8 cellular contexts compared by ENCODE assay signal in the genomic region with DNA sequence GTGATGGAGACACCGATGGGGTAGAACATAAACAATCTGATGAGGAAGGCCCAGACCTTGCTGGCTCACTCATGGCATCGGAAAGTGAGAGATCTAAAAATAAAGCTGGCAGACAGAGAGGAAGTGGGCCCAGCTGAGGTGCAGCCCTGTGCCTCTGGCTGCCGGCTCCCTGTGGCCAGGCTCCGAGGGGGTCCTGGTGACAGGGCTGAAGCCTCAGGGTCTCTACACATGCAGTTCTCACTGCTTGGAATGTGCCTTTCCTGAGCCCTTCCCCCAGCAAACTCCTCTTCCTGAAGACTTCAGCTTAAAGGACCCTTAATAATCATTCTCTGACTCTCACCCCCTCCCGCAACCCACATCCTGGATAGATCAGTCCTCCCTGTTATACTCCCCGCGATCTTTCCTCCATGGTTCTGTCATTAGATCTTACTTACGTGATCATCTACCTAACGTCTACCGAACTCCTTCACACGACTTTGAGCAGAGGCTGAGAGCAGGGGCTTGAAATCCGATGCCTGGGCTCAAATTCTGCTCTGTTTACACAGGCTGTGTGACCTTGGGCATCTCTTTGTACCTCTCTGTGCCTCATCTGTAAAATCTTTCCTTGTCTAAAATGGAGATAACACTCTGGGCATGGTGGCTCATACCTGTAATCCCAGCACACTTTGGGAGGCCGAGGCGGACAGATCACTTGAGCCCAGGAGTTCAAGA. TPM values are rescaled to one million over a fixed set of nuclear protein-coding genes. Genes with fewer than 3 reads are reported as not detected.
DNase-seq lines count a peak whose midpoint lies in the region; ATAC-seq and TF ChIP-seq lines count a peak whose summit lies in the region.

No MANE protein-coding gene starts in this region.

- ATAC-seq in GM19397 (IDR thresholded peaks at IDR 0.05; ENCODE audit: unreplicated experiment) (peak; percentile 54), HG03571 (IDR thresholded peaks at IDR 0.05; ENCODE audit: unreplicated experiment) (peak; percentile 45)

- DNase-seq in activated CD4-positive, alpha-beta memory T cell treated with anti-CD3 and anti-CD28 coated beads, Interleukin-2, amount 10 ng/mL, durations not matched to agents 7 days and 5 days, result peak; percentile 78
- DNase-seq in islet precursor cell, result peak; percentile 65
- DNase-seq in transverse colon, result peak; percentile 49
- no peak for DNase-seq in SK-N-DZ (ENCODE audit: low spot score)
- DNase-seq in dorsolateral prefrontal cortex, result no peak
- no peak for DNase-seq in NCI-H2171 treated with DMSO at 0.1 percent for 48 hours (lab: John Stamatoyannopoulos, UW)

- no peak for TF ChIP-seq EP300 in transverse colon (IDR thresholded peaks at IDR 0.05; ENCODE audit: low read depth)

- TF ChIP-seq CTCF in transverse colon (IDR thresholded peaks at IDR 0.05) (no peak), dorsolateral prefrontal cortex (IDR thresholded peaks at IDR 0.05 in 54 of 56, conservative IDR thresholded peaks at IDR 0.05 in 2 of 56; ENCODE audit: low read depth in 1 of 56, partially characterized antibody in 56 of 56) (no peak)

- H3K27me3 Mint-ChIP-seq in activated CD4-positive, alpha-beta memory T cell treated with anti-CD3 and anti-CD28 coated beads, Interleukin-2, amount 10 ng/mL, durations not matched to agents 7 days and 5 days, result no peaks in the 10 kb centered on the region

- no peaks in the 10 kb centered on the region for H3K9me3 Mint-ChIP-seq in activated CD4-positive, alpha-beta memory T cell treated with anti-CD3 and anti-CD28 coated beads, Interleukin-2, amount 10 ng/mL, durations not matched to agents 7 days and 5 days

- H3K9me3 ChIP-seq in transverse colon, result no peaks in the 10 kb centered on the region

- no peaks in the 10 kb centered on the region for H3K36me3 ChIP-seq in transverse colon

- peak overlapping the region; percentile 30 for H3K4me3 Mint-ChIP-seq in activated CD4-positive, alpha-beta memory T cell treated with anti-CD3 and anti-CD28 coated beads, Interleukin-2, amount 10 ng/mL, durations not matched to agents 7 days and 5 days

- H3K27ac Mint-ChIP-seq in activated CD4-positive, alpha-beta memory T cell treated with anti-CD3 and anti-CD28 coated beads, Interleukin-2, amount 10 ng/mL, durations not matched to agents 7 days and 5 days, result peak overlapping the region; percentile 81

- TF ChIP-seq POLR2A in transverse colon (IDR thresholded peaks at IDR 0.05), result no peak

- H3K4me1 Mint-ChIP-seq in activated CD4-positive, alpha-beta memory T cell treated with anti-CD3 and anti-CD28 coated beads, Interleukin-2, amount 10 ng/mL, durations not matched to agents 7 days and 5 days, result peaks cover 47% of the 10 kb centered on the region

- H3K27ac ChIP-seq in transverse colon, result peak overlapping the region in 3 of 4 donors; percentile 15 to 37 (median 18)
- peak overlapping the region in 1 of 59 donors; percentile 36 for H3K27ac ChIP-seq in dorsolateral prefrontal cortex

- in situ Hi-C loops in transverse colon (cut with MboI; ENCODE audit: low pct_ligation_motif_present in 1 of 4, low pct_unique_long_range_greater_than_20kb in 1 of 4, low sequenced_read_pairs in 3 of 4), result no loop called here

- no peaks in the 10 kb centered on the region for H3K36me3 Mint-ChIP-seq in activated CD4-positive, alpha-beta memory T cell treated with anti-CD3 and anti-CD28 coated beads, Interleukin-2, amount 10 ng/mL, durations not matched to agents 7 days and 5 days (ENCODE audit: low read depth)

- POLR2A ChIA-PET in activated CD4-positive, alpha-beta memory T cell treated with anti-CD3 and anti-CD28 coated beads, Interleukin-2, amount 10 ng/mL, durations not matched to agents 7 days and 5 days (lab: Charles Lee), result interaction anchor here (0.6 to 4.3 kb wide), 8 partner anchors 16 to 507 kb away, joined by 3 to 48 read pairs (median 4); a partner anchor contains a TSS

- H3K4me1 ChIP-seq in transverse colon, result peaks cover 0 to 21% (median 2%) of the 10 kb centered on the region in 4 donors

- H3K27me3 ChIP-seq in transverse colon, result no peaks in the 10 kb centered on the region
- no peaks in the 10 kb centered on the region for H3K27me3 ChIP-seq in dorsolateral prefrontal cortex

- intact Hi-C loops in transverse colon (cut with DNase I; ENCODE audit: low total_unique reads), result no loop called here
- intact Hi-C loops in dorsolateral prefrontal cortex (cut with DNase I), result loop anchor here in 1 of 2 donors (5.0 kb wide), 1 partner anchor 36 kb away; no protein-coding TSS in a partner anchor

- CTCF ChIA-PET in activated CD4-positive, alpha-beta memory T cell treated with anti-CD3 and anti-CD28 coated beads, Interleukin-2, amount 10 ng/mL, durations not matched to agents 7 days and 5 days (lab: Charles Lee), result interaction anchor here (0.9 to 1.6 kb wide), 3 partner anchors 10 to 27 kb away, joined by 3 to 6 read pairs (median 4); no protein-coding TSS in a partner anchor

- H3K4me3 ChIP-seq in transverse colon (no peak overlapping the region), dorsolateral prefrontal cortex (no peak overlapping the region)

- WGBS in transverse colon (ENCODE audit: low coverage in 1 of 2), 2 donors, result 62 to 65% methylated on average over 10 to 14 of the region's 14 CpGs

RNA-seq across cellular contexts. Expression of a gene that starts 33.1 kb away (rescaled TPM):
- under 1 TPM in 1 of 2 experiments, not detected in 1; 0.03 TPM for total RNA-seq in activated CD4-positive, alpha-beta memory T cell treated with anti-CD3 and anti-CD28 coated beads, Interleukin-2, amount 10 ng/mL, durations not matched to agents 7 days and 5 days
- total RNA-seq in transverse colon (under 1 TPM in 3 of 4 donors, not detected in 1; 0.32 to 0.82 (median 0.75) TPM), dorsolateral prefrontal cortex (100 to 1,000 TPM in 1 of 120 experiments, 10 to 100 TPM in 119; 14.5 to 102 (median 32.1) TPM)
- polyA plus RNA-seq in SK-N-DZ (2014; cell fraction: cytosol; rRNA removed), result 23.4 and 31.3 TPM in 2 replicates
- polyA plus RNA-seq in SK-N-DZ (2014; cell fraction: nucleus; rRNA removed), result 34.3 and 41.4 TPM in 2 replicates

RNA-seq across cellular contexts. Expression of a gene that starts 54.5 kb away (rescaled TPM):
- 10 to 100 TPM; 20.4 to 22.6 TPM for total RNA-seq in activated CD4-positive, alpha-beta memory T cell treated with anti-CD3 and anti-CD28 coated beads, Interleukin-2, amount 10 ng/mL, durations not matched to agents 7 days and 5 days
- total RNA-seq in transverse colon (10 to 100 TPM; 19.1 to 50.3 (median 43.2) TPM), dorsolateral prefrontal cortex (100 to 1,000 TPM in 100 of 120 experiments, 10 to 100 TPM in 20; 42.5 to 205 (median 133) TPM)
- polyA plus RNA-seq in SK-N-DZ (2014; cell fraction: cytosol; rRNA removed), result 36.8 and 43.3 TPM in 2 replicates
- polyA plus RNA-seq in SK-N-DZ (2014; cell fraction: nucleus; rRNA removed), result 22.3 and 30.0 TPM in 2 replicates

Comparison
In these comparisons a context has a peak if more than half of its experiments do, and no peak if none do; other contexts are left out.
1. DNase-seq: peak in activated CD4-positive, alpha-beta memory T cell treated with anti-CD3 and anti-CD28 coated beads, Interleukin-2, amount 10 ng/mL, durations not matched to agents 7 days and 5 days (single experiment), islet precursor cell (single experiment) and transverse colon (single experiment); none in SK-N-DZ (single experiment), dorsolateral prefrontal cortex (0 of 10) and NCI-H2171 treated with DMSO at 0.1 percent for 48 hours (single experiment).
2. RNA of a gene that starts 33.1 kb away (total RNA-seq): 14.5 to 102 TPM in dorsolateral prefrontal cortex; 0.32 to 0.82 TPM in transverse colon and 0.03 TPM in activated CD4-positive, alpha-beta memory T cell treated with anti-CD3 and anti-CD28 coated beads, Interleukin-2, amount 10 ng/mL, durations not matched to agents 7 days and 5 days; every median in the first group is over 4 times any median in the second.